Comparison of ENCODE assay signal across 19 cellular contexts in genomic region chr17:35789044-35789443, GRCh38. TPM values are rescaled to one million over a fixed set of nuclear protein-coding genes. Genes with fewer than 3 reads are reported as not detected.
DNase-seq lines count a peak whose midpoint lies in the region; ATAC-seq and TF ChIP-seq lines count a peak whose summit lies in the region.
"Had no signal": no experiment of that assay in that cellular context is flagged by ENCODE, and none has a peak within 500 bp of the region (broad histone marks: within the 10 kb centered on the region; RNA-seq: fewer than 3 reads in every experiment).

No MANE protein-coding gene starts in this region.

- DNase-seq in activated naive CD4-positive, alpha-beta T cell treated with anti-CD3 and anti-CD28 coated beads for 36 hours = no peak
- no peak for DNase-seq in epithelial cell of prostate (ENCODE audit: low read depth, low spot score)
- DNase-seq in transverse colon = no peak
- DNase-seq in DMS79 (lab: John Stamatoyannopoulos, UW) = no peak
- no peak for DNase-seq in NCI-H69 (lab: John Stamatoyannopoulos, UW)
- DNase-seq: 8988T; activated CD4-positive, alpha-beta T cell treated with anti-CD3 and anti-CD28 coated beads, Interleukin-2, amount 50 U/mL, for 1 hour; NCI-H2227 treated with DMSO at 0.1 percent for 48 hours; T-helper 2 cell had no signal

- H3K27me3 ChIP-seq in muscle layer of colon (ENCODE audit: control insufficient read depth in 1 of 2, insufficient read depth in 2 of 2, low read length in 2 of 2) (no peaks in the 10 kb centered on the region), transverse colon (no peaks in the 10 kb centered on the region)

- H3K9ac ChIP-seq in muscle layer of colon (ENCODE audit: low read length) = no peak overlapping the region

- TF ChIP-seq EP300 in transverse colon (IDR thresholded peaks at IDR 0.05; ENCODE audit: low read depth) = no peak

- H3K4me1 ChIP-seq in muscle layer of colon (ENCODE audit: insufficient read depth, low read length) (peaks cover 64% of the 10 kb centered on the region), transverse colon (peaks cover 33 to 81% (median 64%) of the 10 kb centered on the region in 4 donors)
- H3K4me1 ChIP-seq: HAP-1 had no signal

- H3K27ac ChIP-seq in epithelial cell of prostate (peak overlapping the region; percentile 84), muscle layer of colon (ENCODE audit: low read depth, low read length) (peak overlapping the region; percentile 40), transverse colon (peak overlapping the region; percentile 79 to 86 (median 83))
- H3K27ac ChIP-seq: right lobe of liver had no signal

- no peak overlapping the region for H3K4me3 Mint-ChIP-seq in activated naive CD4-positive, alpha-beta T cell treated with anti-CD3 and anti-CD28 coated beads, Interleukin-2, amount 50 U/mL, for 24 hours
- H3K4me3 Mint-ChIP-seq in activated naive CD4-positive, alpha-beta T cell treated with anti-CD3 and anti-CD28 coated beads for 36 hours = no peak overlapping the region

- no peaks in the 10 kb centered on the region for H3K9me3 Mint-ChIP-seq in activated naive CD4-positive, alpha-beta T cell treated with anti-CD3 and anti-CD28 coated beads, Interleukin-2, amount 50 U/mL, for 24 hours
- H3K9me3 Mint-ChIP-seq in activated naive CD4-positive, alpha-beta T cell treated with anti-CD3 and anti-CD28 coated beads for 36 hours = no peaks in the 10 kb centered on the region
- H3K9me3 Mint-ChIP-seq: activated T-helper 2 cell treated with anti-CD3 and anti-CD28 coated beads, Interferon-gamma antibody, Interleukin-2, Interleukin-4, amounts not matched to agents 10 μg/mL and 5 μg/mL and 100 μg/mL, durations not matched to agents 14 hours and 24 hours and 36 hours had no signal

- in situ Hi-C loops in transverse colon (cut with MboI; ENCODE audit: low pct_ligation_motif_present in 1 of 4, low pct_unique_long_range_greater_than_20kb in 1 of 4, low sequenced_read_pairs in 3 of 4) = no loop called here

- no peak for TF ChIP-seq CTCF in transverse colon (IDR thresholded peaks at IDR 0.05)

- peaks cover 1% of the 10 kb centered on the region for H3K27me3 Mint-ChIP-seq in activated naive CD4-positive, alpha-beta T cell treated with anti-CD3 and anti-CD28 coated beads, Interleukin-2, amount 50 U/mL, for 24 hours
- peaks cover 7% of the 10 kb centered on the region for H3K27me3 Mint-ChIP-seq in activated naive CD4-positive, alpha-beta T cell treated with anti-CD3 and anti-CD28 coated beads for 36 hours (ENCODE audit: low read depth)

- no peak overlapping the region for H3K4me3 ChIP-seq in muscle layer of colon (ENCODE audit: low read depth in 1 of 2, low read length in 2 of 2)
- H3K4me3 ChIP-seq in transverse colon = no peak overlapping the region
- H3K4me3 ChIP-seq: HAP-1, right lobe of liver had no signal

- peaks cover 34% of the 10 kb centered on the region for H3K4me1 Mint-ChIP-seq in activated naive CD4-positive, alpha-beta T cell treated with anti-CD3 and anti-CD28 coated beads, Interleukin-2, amount 50 U/mL, for 24 hours
- H3K4me1 Mint-ChIP-seq in activated naive CD4-positive, alpha-beta T cell treated with anti-CD3 and anti-CD28 coated beads for 36 hours (ENCODE audit: low read depth) = peaks cover 25% of the 10 kb centered on the region

- 33 to 45% methylated on average over 2 of the region's 2 CpGs for WGBS in transverse colon (ENCODE audit: low coverage in 1 of 2), 2 donors

- peak overlapping the region; percentile 59 for H3K27ac Mint-ChIP-seq in activated naive CD4-positive, alpha-beta T cell treated with anti-CD3 and anti-CD28 coated beads, Interleukin-2, amount 50 U/mL, for 24 hours
- H3K27ac Mint-ChIP-seq in activated naive CD4-positive, alpha-beta T cell treated with anti-CD3 and anti-CD28 coated beads for 36 hours = no peak overlapping the region
- H3K27ac Mint-ChIP-seq: activated T-helper 2 cell treated with anti-CD3 and anti-CD28 coated beads, Interferon-gamma antibody, Interleukin-2, Interleukin-4, amounts not matched to agents 10 μg/mL and 5 μg/mL and 100 μg/mL, durations not matched to agents 14 hours and 24 hours and 36 hours had no signal

- CTCF ChIA-PET in activated naive CD4-positive, alpha-beta T cell treated with anti-CD3 and anti-CD28 coated beads for 36 hours (lab: Charles Lee) = interaction anchor here (0.5 to 1.9 kb wide), 9 partner anchors 16 to 1982 kb away, joined by 3 to 11 read pairs (median 5); no protein-coding TSS in a partner anchor

- no peaks in the 10 kb centered on the region for H3K9me3 ChIP-seq in muscle layer of colon (ENCODE audit: low read length)
- H3K9me3 ChIP-seq in transverse colon = no peaks in the 10 kb centered on the region
- H3K9me3 ChIP-seq: HAP-1, right lobe of liver had no signal

- no peak for ATAC-seq in GM19455 (IDR thresholded peaks at IDR 0.05; ENCODE audit: unreplicated experiment)
- ATAC-seq: right lobe of liver had no signal

- intact Hi-C loops in activated naive CD4-positive, alpha-beta T cell treated with anti-CD3 and anti-CD28 coated beads for 36 hours (cut with micrococcal nuclease) = no loop called here
- intact Hi-C loops in transverse colon (cut with DNase I; ENCODE audit: low total_unique reads) = no loop called here

- H3K36me3 Mint-ChIP-seq in activated naive CD4-positive, alpha-beta T cell treated with anti-CD3 and anti-CD28 coated beads, Interleukin-2, amount 50 U/mL, for 24 hours = no peaks in the 10 kb centered on the region
- H3K36me3 Mint-ChIP-seq in activated naive CD4-positive, alpha-beta T cell treated with anti-CD3 and anti-CD28 coated beads for 36 hours (ENCODE audit: low read depth) = no peaks in the 10 kb centered on the region

- no peak for TF ChIP-seq POLR2A in transverse colon (IDR thresholded peaks at IDR 0.05)

- H3K36me3 ChIP-seq in muscle layer of colon (ENCODE audit: insufficient read depth, low read length) = peaks cover 3% of the 10 kb centered on the region
- no peaks in the 10 kb centered on the region for H3K36me3 ChIP-seq in transverse colon
- H3K36me3 ChIP-seq: HAP-1, right lobe of liver had no signal

RNA-seq across cellular contexts. Expression of gene MMP28, which starts 6.4 kb away (rescaled TPM):
- total RNA-seq in activated naive CD4-positive, alpha-beta T cell treated with anti-CD3 and anti-CD28 coated beads for 36 hours = under 1 TPM; 0.19 to 0.35 TPM
- total RNA-seq in transverse colon = 100 to 1,000 TPM; 104 to 368 (median 128) TPM
- total RNA-seq: activated T-helper 2 cell treated with anti-CD3 and anti-CD28 coated beads, Interferon-gamma antibody, Interleukin-2, Interleukin-4, amounts not matched to agents 10 μg/mL and 5 μg/mL and 100 μg/mL, durations not matched to agents 14 hours and 24 hours and 36 hours had no signal

RNA-seq across cellular contexts. Expression of gene TAF15, which starts 20.2 kb away (rescaled TPM):
- 100 to 1,000 TPM; 252 to 256 TPM for total RNA-seq in activated naive CD4-positive, alpha-beta T cell treated with anti-CD3 and anti-CD28 coated beads for 36 hours
- 10 to 100 TPM; 13.1 to 74.3 (median 37.9) TPM for total RNA-seq in transverse colon

RNA-seq across cellular contexts. Expression of gene C17orf50, which starts 28.4 kb away (rescaled TPM):
- total RNA-seq in activated naive CD4-positive, alpha-beta T cell treated with anti-CD3 and anti-CD28 coated beads for 36 hours = not detected
- total RNA-seq in transverse colon = not detected
- total RNA-seq: activated T-helper 2 cell treated with anti-CD3 and anti-CD28 coated beads, Interferon-gamma antibody, Interleukin-2, Interleukin-4, amounts not matched to agents 10 μg/mL and 5 μg/mL and 100 μg/mL, durations not matched to agents 14 hours and 24 hours and 36 hours; endothelial cell of umbilical vein; HT1080; mononuclear cell; right lobe of liver; temporal lobe had no signal

RNA-seq across cellular contexts. Expression of gene GAS2L2, which starts 36.0 kb away (rescaled TPM):
- total RNA-seq in activated naive CD4-positive, alpha-beta T cell treated with anti-CD3 and anti-CD28 coated beads for 36 hours = under 1 TPM in 1 of 2 experiments, not detected in 1; 0.07 TPM
- not detected for total RNA-seq in transverse colon
- total RNA-seq: activated T-helper 2 cell treated with anti-CD3 and anti-CD28 coated beads, Interferon-gamma antibody, Interleukin-2, Interleukin-4, amounts not matched to agents 10 μg/mL and 5 μg/mL and 100 μg/mL, durations not matched to agents 14 hours and 24 hours and 36 hours; endothelial cell of umbilical vein; right lobe of liver had no signal

RNA-seq across cellular contexts. Expression of gene RASL10B, which starts 57.6 kb away (rescaled TPM):
- 1 to 10 TPM in 1 of 2 experiments, under 1 TPM in 1; 0.96 to 1.1 TPM for total RNA-seq in activated naive CD4-positive, alpha-beta T cell treated with anti-CD3 and anti-CD28 coated beads for 36 hours
- 1 to 10 TPM in 2 of 4 donors, under 1 TPM in 2; 0.41 to 1.6 (median 1.1) TPM for total RNA-seq in transverse colon

Comparison
In these comparisons a context has a peak if more than half of its experiments do, and no peak if none do; other contexts are left out.
1. RNA of gene MMP28, which starts 6.4 kb away (total RNA-seq): 104 to 368 TPM in transverse colon; 0.19 to 0.35 TPM in activated naive CD4-positive, alpha-beta T cell treated with anti-CD3 and anti-CD28 coated beads for 36 hours; every median in the first group is over 10 times any median in the second.
2. Peak in every context shown above with its lines, with median percentiles within 50 percentile points of each other: H3K27ac ChIP-seq.